ENCODE assay signal across 12 cellular contexts in genomic region chr16:21289789-21290188, GRCh38. TPM values are rescaled to one million over a fixed set of nuclear protein-coding genes. Genes with fewer than 3 reads are reported as not detected.
"Had no signal": no experiment of that assay in that cellular context is flagged by ENCODE, and none has a peak within 500 bp of the region (broad histone marks: within the 10 kb centered on the region; RNA-seq: fewer than 3 reads in every experiment).

No MANE protein-coding gene starts in this region.

RNA-seq across cellular contexts. Expression of gene CRYM, which starts 11.7 kb away (rescaled TPM):
- total RNA-seq: activated CD4-positive, alpha-beta memory T cell treated with anti-CD3 and anti-CD28 coated beads for 36 hours; activated CD4-positive, alpha-beta memory T cell treated with anti-CD3 and anti-CD28 coated beads, Interleukin-2, amount 10 ng/mL, durations not matched to agents 7 days and 5 days; activated CD4-positive, alpha-beta T cell treated with anti-CD3 and anti-CD28 coated beads for 36 hours; activated CD4-positive, alpha-beta T cell treated with anti-CD3 and anti-CD28 coated beads, Interleukin-2, amount 10 ng/mL, durations not matched to agents 7 days and 5 days; activated CD8-positive, alpha-beta memory T cell treated with anti-CD3 and anti-CD28 coated beads for 36 hours; activated CD8-positive, alpha-beta memory T cell treated with anti-CD3 and anti-CD28 coated beads, Interleukin-2, amount 10 ng/mL, durations not matched to agents 7 days and 5 days; activated CD8-positive, alpha-beta T cell treated with anti-CD3 and anti-CD28 coated beads for 36 hours; activated CD8-positive, alpha-beta T cell treated with anti-CD3 and anti-CD28 coated beads, Interleukin-2, amount 10 ng/mL, durations not matched to agents 7 days and 5 days; T-helper 1 cell treated with Interleukin-12 subunit alpha and Interleukin-12 subunit beta and Interleukin-4 antibody, amounts not matched to agents 30 ng/mL and 1 ng/mL, for 36 hours; T-helper 2 cell treated with Interferon-gamma antibody and Interleukin-4, amounts not matched to agents 100 ng/mL and 5 ng/mL, for 36 hours had no signal

RNA-seq across cellular contexts. Expression of gene ANKS4B, which starts 56.3 kb away (rescaled TPM):
- total RNA-seq: activated B cell treated with CpG ODN at 0.5 μM for 24 hours; activated CD4-positive, alpha-beta memory T cell treated with anti-CD3 and anti-CD28 coated beads for 36 hours; activated CD4-positive, alpha-beta memory T cell treated with anti-CD3 and anti-CD28 coated beads, Interleukin-2, amount 10 ng/mL, durations not matched to agents 7 days and 5 days; activated CD4-positive, alpha-beta T cell treated with anti-CD3 and anti-CD28 coated beads for 36 hours; activated CD4-positive, alpha-beta T cell treated with anti-CD3 and anti-CD28 coated beads, Interleukin-2, amount 10 ng/mL, durations not matched to agents 7 days and 5 days; activated CD8-positive, alpha-beta memory T cell treated with anti-CD3 and anti-CD28 coated beads for 36 hours; activated CD8-positive, alpha-beta memory T cell treated with anti-CD3 and anti-CD28 coated beads, Interleukin-2, amount 10 ng/mL, durations not matched to agents 7 days and 5 days; activated CD8-positive, alpha-beta T cell treated with anti-CD3 and anti-CD28 coated beads for 36 hours; activated CD8-positive, alpha-beta T cell treated with anti-CD3 and anti-CD28 coated beads, Interleukin-2, amount 10 ng/mL, durations not matched to agents 7 days and 5 days; T-helper 1 cell treated with Interleukin-12 subunit alpha and Interleukin-12 subunit beta and Interleukin-4 antibody, amounts not matched to agents 30 ng/mL and 1 ng/mL, for 36 hours; T-helper 17 cell; T-helper 2 cell treated with Interferon-gamma antibody and Interleukin-4, amounts not matched to agents 100 ng/mL and 5 ng/mL, for 36 hours had no signal
